In genomic region chr22:20729194-20729593, GRCh38 we compare ENCODE assay signal across 25 cellular contexts. TPM values are rescaled to one million over a fixed set of nuclear protein-coding genes. Genes with fewer than 3 reads are reported as not detected.
A peak's percentile ranks its signal among the peaks of the same experiment; 100 is the strongest.
DNase-seq lines count a peak whose midpoint lies in the region; ATAC-seq and TF ChIP-seq lines count a peak whose summit lies in the region.
"Had no signal": no experiment of that assay in that cellular context is flagged by ENCODE, and none has a peak within 500 bp of the region (broad histone marks: within the 10 kb centered on the region; RNA-seq: fewer than 3 reads in every experiment).

No MANE protein-coding gene starts in this region.

- no peaks in the 10 kb centered on the region for H4K20me1 ChIP-seq in H9 (ENCODE audit: control insufficient read depth, insufficient read depth, insufficient read length)

- peak overlapping the region in 1 of 3 experiments; percentile 27; a peak in 2 of 7 replicates for H3K27ac Mint-ChIP-seq in H9
- H3K27ac Mint-ChIP-seq: HFFc6, IgD-negative memory B cell had no signal

- H2BK12ac ChIP-seq in H9 (ENCODE audit: insufficient read length, low read depth, low read length): no peak overlapping the region

- H3K79me2 ChIP-seq in H9 (ENCODE audit: insufficient read depth, low read length): no peaks in the 10 kb centered on the region

- no peak overlapping the region for H3K4me2 ChIP-seq in H9 (ENCODE audit: insufficient read depth, insufficient read length, low read length)

- H3K9me3 ChIP-seq in H9 (ENCODE audit: control insufficient read depth, low read depth, low read length) (no peaks in the 10 kb centered on the region), colonic mucosa (no peaks in the 10 kb centered on the region)
- H3K9me3 ChIP-seq: BE2C had no signal

- H2BK20ac ChIP-seq in H9 (ENCODE audit: low read depth, low read length, poor library complexity, severe bottlenecking): no peak overlapping the region

- peak; percentile 11 for ATAC-seq in left lobe of liver

- H3K36me3 ChIP-seq in colonic mucosa: no peaks in the 10 kb centered on the region

- no peak for TF ChIP-seq CTCF in H9 (conservative IDR thresholded peaks at IDR 0.05)
- TF ChIP-seq CTCF in colonic mucosa (IDR thresholded peaks at IDR 0.05): no peak

- H3K4me1 Mint-ChIP-seq in H9: no peaks in the 10 kb centered on the region
- H3K4me1 Mint-ChIP-seq: CD14-positive monocyte; CD8-positive, alpha-beta memory T cell had no signal

- H3K27me3 ChIP-seq in H9 (ENCODE audit: insufficient read depth, low read length) (no peaks in the 10 kb centered on the region), colonic mucosa (no peaks in the 10 kb centered on the region)
- H3K27me3 ChIP-seq: BE2C had no signal

- intact Hi-C loops in colonic mucosa (cut with DNase I): no loop called here

- no peak overlapping the region for H2BK120ac ChIP-seq in H9 (ENCODE audit: low read depth, low read length, poor library complexity, severe bottlenecking)

- H4K8ac ChIP-seq in H9 (replicated peaks; ENCODE audit: insufficient read length, low read depth, low read length): no peak overlapping the region

- no peak overlapping the region for H3K14ac ChIP-seq in H9 (ENCODE audit: insufficient read depth, low read length)

- DNase-seq in NCI-H2196 (lab: John Stamatoyannopoulos, UW; ENCODE audit: unreplicated experiment) (peak; percentile 37), NCI-H2196 treated with DMSO at 0.1 percent for 48 hours (lab: John Stamatoyannopoulos, UW; ENCODE audit: unreplicated experiment) (no peak), COLO668 (lab: John Stamatoyannopoulos, UW; ENCODE audit: unreplicated experiment) (peak; percentile 77), left lobe of liver (ENCODE audit: low spot score) (no peak), H9 (no peak), colonic mucosa (no peak)
- DNase-seq: ACHN; BE2C; Calu3; CD8-positive, alpha-beta memory T cell; GM23248; H7; HFFc6; Karpas-422; NCI-H1092 treated with DMSO at 0.1 percent for 48 hours; NCI-H1436; NCI-H187; NCI-H446; NCI-H526 treated with DMSO at 0.1 percent for 48 hours; RPMI8226; SHP77 treated with DMSO at 0.1 percent for 48 hours had no signal

- no peak overlapping the region for H3K56ac ChIP-seq in H9 (ENCODE audit: insufficient read length, low read depth, low read length)

- no peak overlapping the region for H3K4ac ChIP-seq in H9 (ENCODE audit: low read depth, low read length)

- no peaks in the 10 kb centered on the region for H3K79me1 ChIP-seq in H9 (ENCODE audit: insufficient read depth, low read depth, low read length, poor library complexity, severe bottlenecking)

- H2BK15ac ChIP-seq in H9 (ENCODE audit: low read depth, low read length): no peak overlapping the region

- no peak overlapping the region for H2AK5ac ChIP-seq in H9 (ENCODE audit: insufficient read length, low read length)

- H3K4me1 ChIP-seq in H9 (ENCODE audit: insufficient read depth, low read length) (no peaks in the 10 kb centered on the region), colonic mucosa (no peaks in the 10 kb centered on the region)
- H3K4me1 ChIP-seq: BE2C had no signal

- H2AFZ ChIP-seq in H9 (ENCODE audit: low read length): no peak overlapping the region
- H2AFZ ChIP-seq: GM23248 had no signal

- WGBS in H9 (ENCODE audit: extremely low coverage, insufficient read length, low lambda C conversion rate): no CpG with 5 or more reads among the region's 13 CpGs

- no peak overlapping the region for H4K91ac ChIP-seq in H9 (ENCODE audit: insufficient read length, low read depth, low read length)

- H2BK5ac ChIP-seq in H9 (ENCODE audit: insufficient read length, low read length): no peak overlapping the region

- H3K4me3 Mint-ChIP-seq in H9: no peak overlapping the region
- H3K4me3 Mint-ChIP-seq: CD14-positive monocyte; CD8-positive, alpha-beta memory T cell; HFFc6; IgD-negative memory B cell had no signal

- no peaks in the 10 kb centered on the region for H3K27me3 Mint-ChIP-seq in H9 (ENCODE audit: low read depth)
- H3K27me3 Mint-ChIP-seq: CD8-positive, alpha-beta memory T cell; IgD-negative memory B cell had no signal

- no peaks in the 10 kb centered on the region for H3K9me3 Mint-ChIP-seq in H9
- H3K9me3 Mint-ChIP-seq: CD14-positive monocyte, HFFc6, IgD-negative memory B cell had no signal

- H3K36me3 Mint-ChIP-seq in H9 (ENCODE audit: insufficient read depth in 1 of 3, low read depth in 3 of 3): peaks cover 5 to 39% (median 10%) of the 10 kb centered on the region in 3 experiments; a peak in 5 of 7 replicates

- no peak overlapping the region for H4K5ac ChIP-seq in H9 (ENCODE audit: insufficient read length, low read depth, low read length)

- H3K27ac ChIP-seq in angular gyrus (ENCODE audit: low read depth, low read length) (peak overlapping the region; percentile 70), H9 (ENCODE audit: insufficient read length, low read depth, low read length) (no peak overlapping the region), colonic mucosa (no peak overlapping the region)
- H3K27ac ChIP-seq: 22Rv1, GM23248 had no signal

- H3K9ac ChIP-seq in H9 (ENCODE audit: extremely low read depth, insufficient read length, low read length) (no peak overlapping the region), colonic mucosa (ENCODE audit: low read depth in 2 of 2, low read length in 2 of 2) (no peak overlapping the region)
- H3K9ac ChIP-seq: GM23248 had no signal

- H3K23me2 ChIP-seq in H9 (ENCODE audit: insufficient read length, low read depth, low read length, poor library complexity, severe bottlenecking): no peaks in the 10 kb centered on the region

- no peak overlapping the region for H3K4me3 ChIP-seq in colonic mucosa
- H3K4me3 ChIP-seq: GM23248 had no signal

- H3K23ac ChIP-seq in H9 (ENCODE audit: insufficient read length, low read depth, low read length): no peak overlapping the region

- no peak overlapping the region for H3K18ac ChIP-seq in H9 (ENCODE audit: insufficient read length, low read depth, low read length)

- H3T11ph ChIP-seq in H9 (ENCODE audit: low read length): no peak overlapping the region

RNA-seq across cellular contexts. Expression of gene SERPIND1, which starts 44.7 kb away (rescaled TPM):
- total RNA-seq in left lobe of liver: 261 TPM
- total RNA-seq in H9 (2021): not detected in 2 replicates
- total RNA-seq in colonic mucosa: under 1 TPM in 1 of 2 donors, not detected in 1; 0.32 TPM
- total RNA-seq: Calu3; CD8-positive, alpha-beta memory T cell; GM23248 had no signal

Comparison
In these comparisons a context has a peak if more than half of its experiments do, and no peak if none do; other contexts are left out.
1. DNase-seq: peak in NCI-H2196 (single experiment) and COLO668 (single experiment); none in NCI-H2196 treated with DMSO at 0.1 percent for 48 hours (single experiment), left lobe of liver (single experiment), H9 (single experiment) and colonic mucosa (single experiment).
2. RNA of gene SERPIND1, which starts 44.7 kb away (total RNA-seq): 261 TPM in left lobe of liver (single experiment); 0.32 TPM in colonic mucosa and not detected in H9; every median in the first group is over 100 times any median in the second.